In the genomic region with DNA sequence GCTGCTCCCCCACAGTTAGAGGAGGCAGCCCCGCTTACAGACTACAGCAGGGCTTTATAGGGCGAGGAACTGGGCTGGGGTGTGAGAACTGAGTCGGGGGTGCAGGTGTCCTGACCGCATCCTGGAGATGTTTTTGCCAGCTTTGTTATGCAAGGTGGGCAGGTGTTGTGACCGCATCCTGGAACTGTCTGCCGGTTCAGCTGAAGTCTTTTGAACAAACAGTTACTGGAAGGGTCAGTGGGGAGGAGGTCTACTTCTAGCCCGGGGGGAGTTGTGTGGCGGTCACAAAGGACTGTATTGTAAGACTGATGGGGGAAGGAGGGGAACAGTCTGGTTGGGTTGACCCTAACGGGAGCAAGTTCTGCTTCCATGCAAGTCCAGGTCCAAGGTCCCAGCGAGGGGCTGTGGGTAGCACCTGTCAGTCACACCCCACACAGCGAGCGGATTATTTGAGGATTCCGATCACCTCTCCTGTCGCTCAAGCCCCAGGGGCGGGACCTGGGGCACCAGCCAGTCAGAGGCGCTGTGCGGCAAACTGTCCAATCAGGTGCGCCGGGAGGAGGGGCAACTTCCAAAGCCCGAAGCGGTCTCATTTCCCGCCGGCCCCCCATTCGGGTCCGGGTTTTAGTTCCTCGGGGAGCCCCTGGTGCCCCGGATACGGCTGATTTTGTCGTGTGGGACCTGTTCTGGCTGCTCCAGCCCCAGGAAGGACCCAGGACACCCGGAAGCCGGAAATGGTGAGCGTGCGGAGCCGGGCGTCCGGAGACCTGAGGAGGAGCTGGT, we compare ENCODE assay signal across 8 cellular contexts. TPM values are rescaled to one million over a fixed set of nuclear protein-coding genes. Genes with fewer than 3 reads are reported as not detected.
DNase-seq lines count a peak whose midpoint lies in the region; ATAC-seq, FAIRE-seq and TF ChIP-seq lines count a peak whose summit lies in the region.

ZNF101 (plus strand) TSS at position 610 of the 783 bp plus-strand sequence; CDS start at position 735, 125 bp downstream.

- H3K79me2 ChIP-seq in HepG2 (ENCODE audit: insufficient read depth, low read length) = peaks cover 32% of the 10 kb centered on the region

- peaks cover 5 to 57% (median 17%) of the 10 kb centered on the region in 4 donors for H3K4me1 Mint-ChIP-seq in CD4-positive, CD25-positive, alpha-beta regulatory T cell

- peaks cover 7% of the 10 kb centered on the region for H3K27me3 Mint-ChIP-seq in CD4-positive, CD25-positive, alpha-beta regulatory T cell

- POLR2A ChIA-PET in HepG2 (lab: Yijun Ruan, JAX) = interaction anchor here (0.5 to 4.1 kb wide), 10 partner anchors 18 to 384 kb away, joined by 3 to 25 read pairs (median 3); partner anchors contain the start of genes ZNF14 and ZNF253

- 0% methylated on average over 11 of the region's 36 CpGs for WGBS in HepG2 (ENCODE audit: low lambda C conversion rate)

- peaks cover 29% of the 10 kb centered on the region for H3K36me3 ChIP-seq in CD4-positive, CD25-positive, alpha-beta regulatory T cell (ENCODE audit: control insufficient read depth, insufficient read depth, low read length)
- peaks cover 0 to 9% of the 10 kb centered on the region in 2 experiments; a peak in 2 of 5 replicates for H3K36me3 ChIP-seq in HepG2 (replicated peaks in 1 of 2; ENCODE audit: control insufficient read depth in 1 of 2, insufficient read depth in 2 of 2, low read length in 2 of 2)

- peak within 1 kb of the TSS; percentile 87 to 97 (median 92) for H3K4me3 Mint-ChIP-seq in CD4-positive, CD25-positive, alpha-beta regulatory T cell

- H2AFZ ChIP-seq in HepG2 (ENCODE audit: low read length) = no peak within 1 kb of the TSS

- no peaks in the 10 kb centered on the region for H3K27me3 ChIP-seq in CD4-positive, CD25-positive, alpha-beta regulatory T cell (ENCODE audit: control insufficient read depth, insufficient read depth, low read length)
- no peaks in the 10 kb centered on the region; a peak in 1 of 5 replicates for H3K27me3 ChIP-seq in HepG2 (ENCODE audit: control insufficient read depth in 1 of 2, insufficient read depth in 2 of 2, low read length in 2 of 2)

- peak within 1 kb of the TSS; percentile 94 for H3K4me3 ChIP-seq in CD4-positive, CD25-positive, alpha-beta regulatory T cell (ENCODE audit: low read depth, low read length)
- peak within 1 kb of the TSS; percentile 84 to 97 (median 88) for H3K4me3 ChIP-seq in HepG2 (replicated peaks in 1 of 3; ENCODE audit: insufficient read depth in 1 of 3, low read depth in 2 of 3, low read length in 3 of 3)

- peaks cover 13% of the 10 kb centered on the region for H3K4me1 ChIP-seq in CD4-positive, CD25-positive, alpha-beta regulatory T cell (ENCODE audit: control insufficient read depth, insufficient read depth, low read length, poor library complexity, severe bottlenecking)
- peaks cover 46% of the 10 kb centered on the region for H3K4me1 ChIP-seq in HepG2 (ENCODE audit: insufficient read depth, low read length)

- TF ChIP-seq RAD21 in HepG2 (CRISPR knock-in tag; IDR thresholded peaks at IDR 0.05) = peak; percentile 33; the same call in 1 of the 2 replicates

- intact Hi-C loops in HepG2 (cut with micrococcal nuclease; ENCODE audit: unreplicated experiment) = loop anchor here (2.0 kb wide), 2 partner anchors 64 to 108 kb away; partner anchors contain the start of gene ZNF14

- CTCF ChIA-PET in HepG2 (lab: Yijun Ruan, JAX; ENCODE audit: low intra/inter-chr PET ratio, low total read pairs) = no interaction called here

- peaks cover 7% of the 10 kb centered on the region; the same call in 1 of the 2 replicates for H4K20me1 ChIP-seq in HepG2 (ENCODE audit: insufficient read depth, low read length)

- 0 out of 2 replicates have a peak, but pooled peaks have one; percentile 4 for TF ChIP-seq CTCF in HepG2 (CRISPR knock-in tag; IDR thresholded peaks at IDR 0.05)

- H3K9ac ChIP-seq in HepG2 (ENCODE audit: insufficient read depth, low read depth, low read length) = peak within 1 kb of the TSS; percentile 85

- peak; percentile 67 to 69 for ATAC-seq in CD4-positive, CD25-positive, alpha-beta regulatory T cell (ENCODE audit: low read depth in 2 of 2)
- peak; percentile 69 for ATAC-seq in GM19438 (IDR thresholded peaks at IDR 0.05; ENCODE audit: low read depth, unreplicated experiment)
- ATAC-seq in HG03571 (IDR thresholded peaks at IDR 0.05; ENCODE audit: unreplicated experiment) = peak; percentile 53
- ATAC-seq in HepG2 = peak; percentile 91

- TF ChIP-seq EP300 in HepG2 (IDR thresholded peaks at IDR 0.05; ENCODE audit: low read depth in 2 of 2, low read length in 2 of 2) (peak in 1 of 2 experiments; percentile 84; a peak in 2 of 4 replicates), HepG2 (CRISPR knock-in tag; IDR thresholded peaks at IDR 0.05; ENCODE audit: borderline replicate concordance) (peak; percentile 95)

- peaks cover 0 to 35% (median 5%) of the 10 kb centered on the region in 7 donors for H3K9me3 Mint-ChIP-seq in CD4-positive, CD25-positive, alpha-beta regulatory T cell

- H3K27ac Mint-ChIP-seq in CD4-positive, CD25-positive, alpha-beta regulatory T cell = peak within 1 kb of the TSS; percentile 97 to 99 (median 99)

- FAIRE-seq in HepG2 (lab: Jason Lieb, UNC) = peak; percentile 96

- no TSS peak for BruUV-seq in HepG2 (replicated peaks; lab: Mats Ljungman, UMichigan)

- H3K36me3 Mint-ChIP-seq in CD4-positive, CD25-positive, alpha-beta regulatory T cell = peaks cover 23% of the 10 kb centered on the region

- DNase-seq in CD4-positive, CD25-positive, alpha-beta regulatory T cell = peak; percentile 86 to 98 (median 97)
- peak; percentile 92 for DNase-seq in NCI-H774 (lab: John Stamatoyannopoulos, UW)
- peak; percentile 84 to 93 for DNase-seq in activated CD4-positive, alpha-beta T cell treated with anti-CD3 and anti-CD28 coated beads, Interleukin-2, amount 50 U/mL, for 24 hours (ENCODE audit: low read depth in 1 of 2, low spot score in 1 of 2)
- peak; percentile 95 for DNase-seq in dermis blood vessel endothelial cell
- DNase-seq in HepG2 (ENCODE audit: low spot score) = peak; percentile 99
- peak; percentile 91 to 93 for DNase-seq in stimulated activated CD4-positive, alpha-beta T cell treated with anti-CD3 and anti-CD28 coated beads, Interleukin-2, amount 100 ng/mL, for 48 hours

- in situ Hi-C loops in HepG2 (cut with HindIII; ENCODE audit: extremely low pct_ligation_motif_present, low pct_unique_long_range_greater_than_20kb) = no loop called here

- peak within 1 kb of the TSS; percentile 96 for H3K27ac ChIP-seq in CD4-positive, CD25-positive, alpha-beta regulatory T cell (ENCODE audit: insufficient read depth, low read length, poor library complexity, severe bottlenecking)
- H3K27ac ChIP-seq in HepG2 (ENCODE audit: extremely low read length, insufficient read depth, low read length) = peak within 1 kb of the TSS; percentile 91

- peaks cover 19 to 47% of the 10 kb centered on the region in 2 experiments for H3K9me3 ChIP-seq in CD4-positive, CD25-positive, alpha-beta regulatory T cell (ENCODE audit: control insufficient read depth in 2 of 2, low read length in 2 of 2)
- no peaks in the 10 kb centered on the region for H3K9me3 ChIP-seq in HepG2 (ENCODE audit: low read length)

- H3K4me2 ChIP-seq in HepG2 (ENCODE audit: low read depth, low read length) = peak within 1 kb of the TSS; percentile 79

- TF ChIP-seq POLR2A in HepG2 (IDR thresholded peaks at IDR 0.05; ENCODE audit: insufficient read depth in 1 of 2, low read depth in 2 of 2, low read length in 2 of 2) = peak; percentile 70 to 72

TF ChIP-seq in HepG2, 621 proteins besides CTCF, POLR2A, EP300 and RAD21 (continues in another document):
- TF ChIP-seq AGO2 (optimal IDR thresholded peaks at IDR 0.05; ENCODE audit: low read depth, low read length) = no peak
- peak; percentile 32; the same call in 1 of the 2 replicates for TF ChIP-seq FOXJ3 (CRISPR knock-in tag; IDR thresholded peaks at IDR 0.05; ENCODE audit: borderline replicate concordance)
- TF ChIP-seq ZNF136 (CRISPR knock-in tag; IDR thresholded peaks at IDR 0.05; ENCODE audit: low read depth) = no peak; the same call in 1 of the 2 replicates
- TF ChIP-seq FOXO1 (CRISPR knock-in tag; IDR thresholded peaks at IDR 0.05) = peak; percentile 91

RNA-seq across cellular contexts. Expression of gene ZNF101, which starts in this region (rescaled TPM):
- total RNA-seq in CD4-positive, CD25-positive, alpha-beta regulatory T cell = 84.4 TPM
- polyA plus RNA-seq in CD4-positive, CD25-positive, alpha-beta regulatory T cell = 100 to 1,000 TPM; 123 to 168 (median 142) TPM
- total RNA-seq in dermis blood vessel endothelial cell (15.9 and 20.4 TPM in 2 replicates), HepG2 (2016; rRNA removed; fragmentation: Illumina TruSeq; extraction: Trizol) (28.9 and 35.3 TPM in 2 replicates)
- total RNA-seq in HepG2 (2016; cell fraction: cytosol; rRNA removed; fragmentation: Illumina TruSeq; extraction: Trizol; ENCODE audit: low read depth) = 5.8 and 9.2 TPM in 2 replicates
- total RNA-seq in HepG2 (2016; cell fraction: insoluble cytoplasmic fraction; rRNA removed; fragmentation: Illumina TruSeq; extraction: Trizol) = 30.1 and 36.1 TPM in 2 replicates
- 18.6 and 18.7 TPM in 2 replicates for total RNA-seq in HepG2 (2016; cell fraction: membrane; rRNA removed; fragmentation: Illumina TruSeq; extraction: Trizol)
- 18.7 and 19.2 TPM in 2 replicates for total RNA-seq in HepG2 (2016; cell fraction: nucleus; rRNA removed; fragmentation: Illumina TruSeq; extraction: Trizol)
- 10.9 and 12.9 TPM in 2 replicates for polyA plus RNA-seq in HepG2 (2011; rRNA removed)
- polyA plus RNA-seq in HepG2 (2011; cell fraction: cytosol; rRNA removed) = 5.0 and 7.2 TPM in 2 replicates
- polyA plus RNA-seq in HepG2 (2011; cell fraction: nucleus; rRNA removed) = 5.5 and 6.9 TPM in 2 replicates
- polyA plus RNA-seq in HepG2 (2012) = 7.8 and 8.8 TPM in 2 replicates
- polyA plus RNA-seq in HepG2 (2016; cell fraction: cytosol; fragmentation: Illumina TruSeq; extraction: Trizol; ENCODE audit: low read depth) = 4.9 and 6.0 TPM in 2 replicates
- 24.4 and 28.4 TPM in 2 replicates for polyA plus RNA-seq in HepG2 (2016; cell fraction: insoluble cytoplasmic fraction; fragmentation: Illumina TruSeq; extraction: Trizol; ENCODE audit: low read depth)
- polyA plus RNA-seq in HepG2 (2016; cell fraction: membrane; fragmentation: Illumina TruSeq; extraction: Trizol; ENCODE audit: low read depth) = 9.1 and 9.6 TPM in 2 replicates
- 23.5 and 25.1 TPM in 2 replicates for polyA plus RNA-seq in HepG2 (2016; cell fraction: nucleus; fragmentation: Illumina TruSeq; extraction: Trizol; ENCODE audit: insufficient read depth, low read depth)
- polyA minus RNA-seq in HepG2 (2011; rRNA and poly(A)+ RNA removed; ENCODE audit: low replicate concordance) = 4.7 and 7.8 TPM in 2 replicates
- polyA minus RNA-seq in HepG2 (2011; cell fraction: cytosol; rRNA and poly(A)+ RNA removed) = 6.7 and 11.7 TPM in 2 replicates
- 16.0 and 18.4 TPM in 2 replicates for polyA minus RNA-seq in HepG2 (2011; cell fraction: nucleus; rRNA and poly(A)+ RNA removed)

Comparison
In these comparisons a context has a peak if more than half of its experiments do, and no peak if none do; other contexts are left out.
1. Peak in every context shown above with its lines: DNase-seq, ATAC-seq, H3K4me3 ChIP-seq and H3K27ac ChIP-seq.
2. RNA of gene ZNF101 (polyA plus RNA-seq): 123 to 168 TPM in CD4-positive, CD25-positive, alpha-beta regulatory T cell; 4.9 to 28.4 TPM in HepG2; every median in the first group is over 4 times any median in the second.